ENCODE assay signal across 10 cellular contexts in the genomic region with DNA sequence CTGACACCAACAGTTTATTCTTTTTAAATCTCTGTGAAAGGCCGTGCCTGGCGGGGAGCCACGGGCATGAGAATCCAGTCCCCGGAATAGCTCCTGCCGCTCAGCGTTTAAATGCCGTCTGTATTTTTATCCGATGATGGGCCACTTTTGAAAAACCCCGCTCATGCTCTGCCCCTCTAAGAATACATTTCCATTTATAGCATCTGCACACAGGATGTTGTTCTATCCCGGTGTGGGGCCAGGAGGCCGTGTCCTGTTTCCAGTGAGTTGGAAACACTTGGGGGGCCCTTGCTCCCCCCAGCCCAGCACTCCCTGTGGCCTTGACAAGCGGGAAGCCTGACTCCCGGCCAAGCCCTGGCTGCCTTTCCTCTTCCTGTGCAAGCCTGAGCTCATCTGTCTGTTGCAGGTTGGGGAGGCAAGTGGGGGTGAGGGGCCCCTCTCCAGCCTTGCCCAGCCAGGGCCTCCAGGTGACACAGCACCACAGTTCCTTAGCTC. TPM values are rescaled to one million over a fixed set of nuclear protein-coding genes. Genes with fewer than 3 reads are reported as not detected.
DNase-seq lines count a peak whose midpoint lies in the region; ATAC-seq and TF ChIP-seq lines count a peak whose summit lies in the region.
"Had no signal": no experiment of that assay in that cellular context is flagged by ENCODE, and none has a peak within 500 bp of the region (broad histone marks: within the 10 kb centered on the region; RNA-seq: fewer than 3 reads in every experiment).

No MANE protein-coding gene starts in this region.

- DNase-seq in GM23248 (peak; percentile 66), gastrocnemius medialis (peak; percentile 77 to 92), D341Med (ENCODE audit: low spot score) (no peak), SIG-M5 treated with dmso at 0.1 percent for 504 hours (lab: John Stamatoyannopoulos, UW; ENCODE audit: unreplicated experiment) (no peak), NCI-H2107 (lab: John Stamatoyannopoulos, UW) (no peak)
- DNase-seq: activated effector memory CD4-positive, alpha-beta T cell treated with anti-CD3 and anti-CD28 coated beads, Interleukin-2, amount 50 U/mL, for 16 hours; SIG-M5 had no signal

- H3K79me2 ChIP-seq in GM23248 (ENCODE audit: insufficient read depth): peaks cover 79% of the 10 kb centered on the region

- no peak overlapping the region for H3K4me3 ChIP-seq in GM23248
- H3K4me3 ChIP-seq in gastrocnemius medialis: peak overlapping the region in 3 of 4 donors; percentile 5 to 14 (median 6)

- H3K4me1 ChIP-seq in GM23248 (ENCODE audit: insufficient read depth): peaks cover 61% of the 10 kb centered on the region
- peaks cover 70 to 77% of the 10 kb centered on the region in 2 donors for H3K4me1 ChIP-seq in gastrocnemius medialis

- H3K36me3 ChIP-seq in GM23248 (ENCODE audit: low read depth) (no peaks in the 10 kb centered on the region), gastrocnemius medialis (no peaks in the 10 kb centered on the region)

- peak overlapping the region; percentile 84 for H3K9ac ChIP-seq in GM23248

- TF ChIP-seq POLR2A in gastrocnemius medialis (IDR thresholded peaks at IDR 0.05): peak; percentile 40 to 73

- no peaks in the 10 kb centered on the region for H3K9me2 ChIP-seq in GM23248 (ENCODE audit: insufficient read depth)

- H3K9me3 ChIP-seq in GM23248 (ENCODE audit: low read depth) (no peaks in the 10 kb centered on the region), gastrocnemius medialis (no peaks in the 10 kb centered on the region)

- no peaks in the 10 kb centered on the region for H4K20me1 ChIP-seq in GM23248 (ENCODE audit: insufficient read depth)

- ATAC-seq in gastrocnemius medialis (peak; percentile 62 to 64), HG02759 (IDR thresholded peaks at IDR 0.05; ENCODE audit: unreplicated experiment) (no peak)

- in situ Hi-C loops in GM23248 (cut with MboI) (no loop called here), gastrocnemius medialis (cut with MboI; ENCODE audit: low sequenced_read_pairs in 4 of 4) (loop anchor here in 1 of 4 donors (10.0 kb wide), 1 partner anchor 98 kb away; a partner anchor contains a TSS)

- peak in 1 of 5 experiments; percentile 28 for TF ChIP-seq CTCF in gastrocnemius medialis (IDR thresholded peaks at IDR 0.05 in 4 of 5, conservative IDR thresholded peaks at IDR 0.05 in 1 of 5)

- no peaks in the 10 kb centered on the region for H3K27me3 ChIP-seq in GM23248 (replicated peaks; ENCODE audit: insufficient read depth)
- no peaks in the 10 kb centered on the region for H3K27me3 ChIP-seq in layer of hippocampus (ENCODE audit: control insufficient read depth, insufficient read depth, low read length)
- no peaks in the 10 kb centered on the region for H3K27me3 ChIP-seq in gastrocnemius medialis

- peaks cover 44% of the 10 kb centered on the region for H3F3A ChIP-seq in GM23248 (ENCODE audit: insufficient read depth)

- no peak overlapping the region for H2AFZ ChIP-seq in GM23248

- intact Hi-C loops in gastrocnemius medialis (cut with DNase I; ENCODE audit: low total_unique reads): no loop called here

- WGBS in GM23248 (ENCODE audit: low coverage in 1 of 2, low lambda C conversion rate in 2 of 2, missing lambda C conversion rate in 2 of 2), 2 experiments: 15 to 16% methylated on average over 13 of the region's 13 CpGs

- H3K27ac ChIP-seq in GM23248 (peak overlapping the region; percentile 99), cingulate gyrus (ENCODE audit: low read depth, low read length) (peak overlapping the region; percentile 80), layer of hippocampus (ENCODE audit: low read depth, low read length) (peak overlapping the region; percentile 60), gastrocnemius medialis (peak overlapping the region; percentile 85 to 98 (median 94))

- H3K4me2 ChIP-seq in GM23248 (ENCODE audit: unreplicated experiment): peak overlapping the region; percentile 5

RNA-seq across cellular contexts. Expression of a gene that starts 39.0 kb away (rescaled TPM):
- total RNA-seq in GM23248 (2014; rRNA removed; shearing (Covaris generic)): 233 and 235 TPM in 2 replicates
- polyA plus RNA-seq in GM23248 (2016; fragmentation: Nextera tagmentation; extraction: Ambion mirVana): 66.4 and 75.8 TPM in 2 replicates
- 100 to 1,000 TPM in 1 of 4 donors, 10 to 100 TPM in 3; 54.4 to 108 (median 88.0) TPM for total RNA-seq in gastrocnemius medialis

Comparison
In these comparisons a context has a peak if more than half of its experiments do, and no peak if none do; other contexts are left out.
1. DNase-seq: peak in GM23248 (single experiment) and gastrocnemius medialis (2 of 2); none in D341Med (single experiment), SIG-M5 treated with dmso at 0.1 percent for 504 hours (single experiment) and NCI-H2107 (single experiment).
2. Peak in every context shown above with its lines, with median percentiles within 50 percentile points of each other: H3K27ac ChIP-seq.